8 cellular contexts compared by ENCODE assay signal in the genomic region with DNA sequence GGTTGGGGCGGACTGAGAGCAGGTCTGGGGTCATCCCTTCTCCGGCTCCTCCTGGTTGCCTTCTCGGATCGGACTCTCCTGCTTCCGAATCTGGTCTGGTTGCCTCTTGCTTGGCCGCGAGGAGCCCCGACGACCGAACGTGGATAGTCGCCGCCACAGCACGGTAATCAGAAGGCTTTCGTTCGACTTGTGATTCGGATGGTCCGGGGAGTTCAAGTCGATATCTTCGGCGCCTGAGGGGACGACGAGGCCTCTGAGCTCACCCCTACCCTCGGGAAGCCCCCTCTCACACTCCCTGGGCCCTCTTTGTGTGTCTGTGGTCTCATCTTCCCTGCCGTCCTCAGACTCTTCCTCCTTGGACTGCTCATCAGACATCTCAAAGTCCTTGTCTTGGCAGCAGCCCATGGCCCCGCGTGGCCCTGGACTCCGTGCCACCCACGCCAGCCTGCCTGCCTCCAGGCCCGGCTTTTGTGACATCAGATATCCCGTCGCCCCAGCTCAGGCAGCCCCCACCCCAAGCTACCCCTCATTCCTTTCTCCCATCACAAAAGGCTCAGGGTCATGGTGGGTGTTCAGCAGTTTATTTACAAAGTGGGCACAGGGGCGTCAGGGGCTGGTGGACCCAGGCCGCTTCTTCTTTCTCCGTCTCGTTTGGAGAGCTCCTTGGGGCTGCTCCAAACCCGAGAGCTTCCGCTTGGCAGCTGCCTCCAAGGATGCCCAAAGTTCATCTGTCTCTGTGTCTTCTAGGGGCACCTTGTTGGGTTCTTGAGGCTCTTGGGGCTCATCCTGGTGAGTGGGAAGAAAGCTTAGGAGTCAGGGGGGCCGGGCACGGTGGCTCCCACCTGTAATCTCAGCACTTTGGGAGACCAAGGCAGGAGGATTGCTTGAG. TPM values are rescaled to one million over a fixed set of nuclear protein-coding genes. Genes with fewer than 3 reads are reported as not detected.
DNase-seq lines count a peak whose midpoint lies in the region; ATAC-seq, FAIRE-seq and TF ChIP-seq lines count a peak whose summit lies in the region.

TEX54 (minus strand) TSS at position 496 of the 889 bp plus-strand sequence.

- no peak for TF ChIP-seq POLR2A in upper lobe of left lung (IDR thresholded peaks at IDR 0.05)

- H3K4me1 ChIP-seq in mesodermal cell (ENCODE audit: control insufficient read depth, insufficient read depth, low read length, poor library complexity, severe bottlenecking) (peaks cover 8% of the 10 kb centered on the region), upper lobe of left lung (peaks cover 31 to 40% (median 37%) of the 10 kb centered on the region in 4 donors)

- TF ChIP-seq CTCF in choroid plexus epithelial cell (conservative IDR thresholded peaks at IDR 0.05; ENCODE audit: low read depth, low read length), result no peak
- no peak for TF ChIP-seq CTCF in upper lobe of left lung (IDR thresholded peaks at IDR 0.05)
- TF ChIP-seq CTCF in D721Med (IDR thresholded peaks at IDR 0.05; ENCODE audit: insufficient read depth, missing control alignments), result no peak

- H3K9me3 ChIP-seq in mesodermal cell (ENCODE audit: control insufficient read depth, low read length) (no peaks in the 10 kb centered on the region), upper lobe of left lung (no peaks in the 10 kb centered on the region)

- no peaks in the 10 kb centered on the region for H3K27me3 ChIP-seq in upper lobe of left lung

- WGBS in mesodermal cell (ENCODE audit: insufficient coverage in 2 of 2), 2 experiments, result 19 to 25% methylated on average over 34 to 38 of the region's 40 CpGs
- WGBS in upper lobe of left lung, 2 donors, result 10 to 31% methylated on average over 14 to 35 of the region's 40 CpGs

- H3K4me3 ChIP-seq in choroid plexus epithelial cell (ENCODE audit: low read depth, low read length) (peak within 1 kb of the TSS; percentile 89), mesodermal cell (ENCODE audit: extremely low read depth, insufficient read depth, low read length, poor library complexity, severe bottlenecking) (peak within 1 kb of the TSS; percentile 85), upper lobe of left lung (peak within 1 kb of the TSS; percentile 61 to 95 (median 80))

- H3K36me3 ChIP-seq in mesodermal cell (ENCODE audit: control insufficient read depth, insufficient read depth, low read length), result peaks cover 69% of the 10 kb centered on the region
- H3K36me3 ChIP-seq in upper lobe of left lung, result peaks cover 0 to 60% (median 27%) of the 10 kb centered on the region in 4 donors

- peak in 1 of 4 donors; percentile 7 for TF ChIP-seq EP300 in upper lobe of left lung (IDR thresholded peaks at IDR 0.05)

- ATAC-seq in GM21447 (IDR thresholded peaks at IDR 0.05; ENCODE audit: unreplicated experiment), result peak; percentile 11
- peak; percentile 0 to 24 for ATAC-seq in upper lobe of left lung (ENCODE audit: low FRiP score in 2 of 2)
- no peak for ATAC-seq in GM21528 (IDR thresholded peaks at IDR 0.05; ENCODE audit: low FRiP score, unreplicated experiment)

- DNase-seq in CD1c-positive myeloid dendritic cell (ENCODE audit: extremely low spot score) (peak; percentile 42), MV-4-11 (lab: John Stamatoyannopoulos, UW) (peak; percentile 41), choroid plexus epithelial cell (ENCODE audit: low read depth) (no peak), upper lobe of left lung (peak; percentile 31 to 86), D721Med (ENCODE audit: insufficient read length, low spot score) (no peak)

- FAIRE-seq in D721Med (lab: Jason Lieb, UNC), result no peak

- H3K27ac ChIP-seq in mesodermal cell (ENCODE audit: low read depth, low read length, severe bottlenecking) (peak within 1 kb of the TSS; percentile 100), upper lobe of left lung (peak within 1 kb of the TSS; percentile 93 to 99 (median 98))

RNA-seq across cellular contexts. Expression of gene TEX54, which starts in this region (rescaled TPM):
- polyA plus RNA-seq in mesodermal cell (2013, experiment 1 of 2), result not detected
- not detected for polyA plus RNA-seq in mesodermal cell (2013, experiment 2 of 2)
- total RNA-seq in upper lobe of left lung, result not detected

Comparison
In these comparisons a context has a peak if more than half of its experiments do, and no peak if none do; other contexts are left out.
1. Peak in DNase-seq, ATAC-seq, H3K4me3 ChIP-seq and H3K27ac ChIP-seq in upper lobe of left lung; RNA of the gene not detected or under 1 TPM.
2. DNase-seq: peak in CD1c-positive myeloid dendritic cell (single experiment) and MV-4-11 (single experiment); none in choroid plexus epithelial cell (single experiment) and D721Med (single experiment).
3. Peak in every context shown above with its lines, with median percentiles within 50 percentile points of each other: H3K4me3 ChIP-seq.